In the genomic region with DNA sequence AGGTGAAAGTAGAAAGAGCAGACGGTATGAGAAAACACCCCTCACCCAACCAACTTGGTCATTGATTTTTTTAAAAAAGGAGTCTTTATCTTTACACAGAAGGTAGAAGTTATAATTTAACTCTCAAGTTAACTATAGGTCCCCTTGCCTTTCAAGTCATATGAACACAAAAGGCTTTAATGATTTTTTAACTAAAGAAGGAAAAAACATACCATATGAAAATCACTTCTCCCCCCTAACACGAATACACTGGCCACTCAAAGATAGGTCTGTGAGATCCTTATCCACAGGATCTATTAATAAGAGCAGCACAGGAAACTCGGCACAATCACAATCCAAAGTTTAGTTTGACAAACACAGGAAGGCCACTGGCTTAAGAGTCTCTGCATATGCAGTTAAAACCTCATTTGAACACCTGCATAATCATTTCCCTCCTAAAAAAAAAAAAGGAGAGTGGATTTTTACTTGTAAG, we compare ENCODE assay signal across 1 cellular context.
A peak's percentile ranks its signal among the peaks of the same experiment; 100 is the strongest.
TF ChIP-seq lines count a peak whose summit lies in the region.

No MANE protein-coding gene starts in this region.

TF ChIP-seq in HepG2, 621 proteins besides CTCF, POLR2A, EP300 and RAD21 (continued from another document and continues in another):
- TF ChIP-seq, protein P1, sequence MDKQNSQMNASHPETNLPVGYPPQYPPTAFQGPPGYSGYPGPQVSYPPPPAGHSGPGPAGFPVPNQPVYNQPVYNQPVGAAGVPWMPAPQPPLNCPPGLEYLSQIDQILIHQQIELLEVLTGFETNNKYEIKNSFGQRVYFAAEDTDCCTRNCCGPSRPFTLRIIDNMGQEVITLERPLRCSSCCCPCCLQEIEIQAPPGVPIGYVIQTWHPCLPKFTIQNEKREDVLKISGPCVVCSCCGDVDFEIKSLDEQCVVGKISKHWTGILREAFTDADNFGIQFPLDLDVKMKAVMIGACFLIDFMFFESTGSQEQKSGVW (CRISPR knock-in tag; IDR thresholded peaks at IDR 0.05; ENCODE audit: borderline replicate concordance): no peak
- TF ChIP-seq GATAD2A (CRISPR knock-in tag; IDR thresholded peaks at IDR 0.05): peak; percentile 90
- no peak for TF ChIP-seq ZFP90 (CRISPR knock-in tag; IDR thresholded peaks at IDR 0.05; ENCODE audit: borderline replicate concordance)
- TF ChIP-seq AGO2 (optimal IDR thresholded peaks at IDR 0.05; ENCODE audit: low read depth, low read length): no peak
- TF ChIP-seq, protein P2, sequence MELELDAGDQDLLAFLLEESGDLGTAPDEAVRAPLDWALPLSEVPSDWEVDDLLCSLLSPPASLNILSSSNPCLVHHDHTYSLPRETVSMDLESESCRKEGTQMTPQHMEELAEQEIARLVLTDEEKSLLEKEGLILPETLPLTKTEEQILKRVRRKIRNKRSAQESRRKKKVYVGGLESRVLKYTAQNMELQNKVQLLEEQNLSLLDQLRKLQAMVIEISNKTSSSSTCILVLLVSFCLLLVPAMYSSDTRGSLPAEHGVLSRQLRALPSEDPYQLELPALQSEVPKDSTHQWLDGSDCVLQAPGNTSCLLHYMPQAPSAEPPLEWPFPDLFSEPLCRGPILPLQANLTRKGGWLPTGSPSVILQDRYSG (CRISPR knock-in tag; IDR thresholded peaks at IDR 0.05): no peak
- TF ChIP-seq, protein P3, sequence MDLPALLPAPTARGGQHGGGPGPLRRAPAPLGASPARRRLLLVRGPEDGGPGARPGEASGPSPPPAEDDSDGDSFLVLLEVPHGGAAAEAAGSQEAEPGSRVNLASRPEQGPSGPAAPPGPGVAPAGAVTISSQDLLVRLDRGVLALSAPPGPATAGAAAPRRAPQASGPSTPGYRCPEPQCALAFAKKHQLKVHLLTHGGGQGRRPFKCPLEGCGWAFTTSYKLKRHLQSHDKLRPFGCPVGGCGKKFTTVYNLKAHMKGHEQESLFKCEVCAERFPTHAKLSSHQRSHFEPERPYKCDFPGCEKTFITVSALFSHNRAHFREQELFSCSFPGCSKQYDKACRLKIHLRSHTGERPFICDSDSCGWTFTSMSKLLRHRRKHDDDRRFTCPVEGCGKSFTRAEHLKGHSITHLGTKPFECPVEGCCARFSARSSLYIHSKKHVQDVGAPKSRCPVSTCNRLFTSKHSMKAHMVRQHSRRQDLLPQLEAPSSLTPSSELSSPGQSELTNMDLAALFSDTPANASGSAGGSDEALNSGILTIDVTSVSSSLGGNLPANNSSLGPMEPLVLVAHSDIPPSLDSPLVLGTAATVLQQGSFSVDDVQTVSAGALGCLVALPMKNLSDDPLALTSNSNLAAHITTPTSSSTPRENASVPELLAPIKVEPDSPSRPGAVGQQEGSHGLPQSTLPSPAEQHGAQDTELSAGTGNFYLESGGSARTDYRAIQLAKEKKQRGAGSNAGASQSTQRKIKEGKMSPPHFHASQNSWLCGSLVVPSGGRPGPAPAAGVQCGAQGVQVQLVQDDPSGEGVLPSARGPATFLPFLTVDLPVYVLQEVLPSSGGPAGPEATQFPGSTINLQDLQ (CRISPR knock-in tag; IDR thresholded peaks at IDR 0.05): no peak
- TF ChIP-seq ZNF558 (CRISPR knock-in tag; IDR thresholded peaks at IDR 0.05; ENCODE audit: borderline replicate concordance): no peak
- TF ChIP-seq TBP (CRISPR knock-in tag; IDR thresholded peaks at IDR 0.05): no peak
- TF ChIP-seq ZNF501 (CRISPR knock-in tag; IDR thresholded peaks at IDR 0.05): no peak
- TF ChIP-seq CCAR2 (optimal IDR thresholded peaks at IDR 0.05; ENCODE audit: low read depth, low read length): no peak
- TF ChIP-seq ZBTB44 (CRISPR knock-in tag; IDR thresholded peaks at IDR 0.05): no peak
- no peak for TF ChIP-seq ZFP36L2 (CRISPR knock-in tag; IDR thresholded peaks at IDR 0.05)
- peak; percentile 84 for TF ChIP-seq MED1 (CRISPR knock-in tag; IDR thresholded peaks at IDR 0.05)
- TF ChIP-seq ZNF484 (CRISPR knock-in tag; IDR thresholded peaks at IDR 0.05; ENCODE audit: borderline replicate concordance, low read depth): no peak
- no peak for TF ChIP-seq MAF1 (CRISPR knock-in tag; IDR thresholded peaks at IDR 0.05; ENCODE audit: borderline replicate concordance)
- no peak for TF ChIP-seq ZFP37 (CRISPR knock-in tag; IDR thresholded peaks at IDR 0.05; ENCODE audit: borderline replicate concordance)
- no peak for TF ChIP-seq ZNF670 (CRISPR knock-in tag; IDR thresholded peaks at IDR 0.05; ENCODE audit: borderline replicate concordance)
- 0 out of 2 replicates have a peak, but pooled peaks have one; percentile 18 for TF ChIP-seq ZBTB7B (CRISPR knock-in tag; IDR thresholded peaks at IDR 0.05)
- TF ChIP-seq ZNF605 (CRISPR knock-in tag; IDR thresholded peaks at IDR 0.05): no peak
- TF ChIP-seq CBX1 (IDR thresholded peaks at IDR 0.05; ENCODE audit: low read depth): no peak
- TF ChIP-seq, protein P4, sequence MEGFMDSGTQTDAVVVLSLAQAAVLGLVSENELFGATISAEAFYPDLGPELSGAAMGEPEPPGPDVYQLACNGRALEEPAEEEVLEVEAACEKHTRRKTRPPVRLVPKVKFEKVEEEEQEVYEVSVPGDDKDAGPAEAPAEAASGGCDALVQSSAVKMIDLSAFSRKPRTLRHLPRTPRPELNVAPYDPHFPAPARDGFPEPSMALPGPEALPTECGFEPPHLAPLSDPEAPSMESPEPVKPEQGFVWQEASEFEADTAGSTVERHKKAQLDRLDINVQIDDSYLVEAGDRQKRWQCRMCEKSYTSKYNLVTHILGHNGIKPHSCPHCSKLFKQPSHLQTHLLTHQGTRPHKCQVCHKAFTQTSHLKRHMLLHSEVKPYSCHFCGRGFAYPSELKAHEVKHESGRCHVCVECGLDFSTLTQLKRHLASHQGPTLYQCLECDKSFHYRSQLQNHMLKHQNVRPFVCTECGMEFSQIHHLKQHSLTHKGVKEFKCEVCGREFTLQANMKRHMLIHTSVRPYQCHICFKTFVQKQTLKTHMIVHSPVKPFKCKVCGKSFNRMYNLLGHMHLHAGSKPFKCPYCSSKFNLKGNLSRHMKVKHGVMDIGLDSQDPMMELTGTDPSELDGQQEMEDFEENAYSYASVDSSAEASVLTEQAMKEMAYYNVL (CRISPR knock-in tag; IDR thresholded peaks at IDR 0.05; ENCODE audit: borderline replicate concordance): no peak
- no peak for TF ChIP-seq ZNF460 (CRISPR knock-in tag; IDR thresholded peaks at IDR 0.05; ENCODE audit: borderline replicate concordance)
- no peak for TF ChIP-seq ZNF224 (CRISPR knock-in tag; IDR thresholded peaks at IDR 0.05)
- TF ChIP-seq SAP130 (CRISPR knock-in tag; IDR thresholded peaks at IDR 0.05; ENCODE audit: low read depth): peak; percentile 48; the same call in 1 of the 2 replicates
- TF ChIP-seq SMYD3 (CRISPR knock-in tag; IDR thresholded peaks at IDR 0.05): no peak
- TF ChIP-seq, protein P5, sequence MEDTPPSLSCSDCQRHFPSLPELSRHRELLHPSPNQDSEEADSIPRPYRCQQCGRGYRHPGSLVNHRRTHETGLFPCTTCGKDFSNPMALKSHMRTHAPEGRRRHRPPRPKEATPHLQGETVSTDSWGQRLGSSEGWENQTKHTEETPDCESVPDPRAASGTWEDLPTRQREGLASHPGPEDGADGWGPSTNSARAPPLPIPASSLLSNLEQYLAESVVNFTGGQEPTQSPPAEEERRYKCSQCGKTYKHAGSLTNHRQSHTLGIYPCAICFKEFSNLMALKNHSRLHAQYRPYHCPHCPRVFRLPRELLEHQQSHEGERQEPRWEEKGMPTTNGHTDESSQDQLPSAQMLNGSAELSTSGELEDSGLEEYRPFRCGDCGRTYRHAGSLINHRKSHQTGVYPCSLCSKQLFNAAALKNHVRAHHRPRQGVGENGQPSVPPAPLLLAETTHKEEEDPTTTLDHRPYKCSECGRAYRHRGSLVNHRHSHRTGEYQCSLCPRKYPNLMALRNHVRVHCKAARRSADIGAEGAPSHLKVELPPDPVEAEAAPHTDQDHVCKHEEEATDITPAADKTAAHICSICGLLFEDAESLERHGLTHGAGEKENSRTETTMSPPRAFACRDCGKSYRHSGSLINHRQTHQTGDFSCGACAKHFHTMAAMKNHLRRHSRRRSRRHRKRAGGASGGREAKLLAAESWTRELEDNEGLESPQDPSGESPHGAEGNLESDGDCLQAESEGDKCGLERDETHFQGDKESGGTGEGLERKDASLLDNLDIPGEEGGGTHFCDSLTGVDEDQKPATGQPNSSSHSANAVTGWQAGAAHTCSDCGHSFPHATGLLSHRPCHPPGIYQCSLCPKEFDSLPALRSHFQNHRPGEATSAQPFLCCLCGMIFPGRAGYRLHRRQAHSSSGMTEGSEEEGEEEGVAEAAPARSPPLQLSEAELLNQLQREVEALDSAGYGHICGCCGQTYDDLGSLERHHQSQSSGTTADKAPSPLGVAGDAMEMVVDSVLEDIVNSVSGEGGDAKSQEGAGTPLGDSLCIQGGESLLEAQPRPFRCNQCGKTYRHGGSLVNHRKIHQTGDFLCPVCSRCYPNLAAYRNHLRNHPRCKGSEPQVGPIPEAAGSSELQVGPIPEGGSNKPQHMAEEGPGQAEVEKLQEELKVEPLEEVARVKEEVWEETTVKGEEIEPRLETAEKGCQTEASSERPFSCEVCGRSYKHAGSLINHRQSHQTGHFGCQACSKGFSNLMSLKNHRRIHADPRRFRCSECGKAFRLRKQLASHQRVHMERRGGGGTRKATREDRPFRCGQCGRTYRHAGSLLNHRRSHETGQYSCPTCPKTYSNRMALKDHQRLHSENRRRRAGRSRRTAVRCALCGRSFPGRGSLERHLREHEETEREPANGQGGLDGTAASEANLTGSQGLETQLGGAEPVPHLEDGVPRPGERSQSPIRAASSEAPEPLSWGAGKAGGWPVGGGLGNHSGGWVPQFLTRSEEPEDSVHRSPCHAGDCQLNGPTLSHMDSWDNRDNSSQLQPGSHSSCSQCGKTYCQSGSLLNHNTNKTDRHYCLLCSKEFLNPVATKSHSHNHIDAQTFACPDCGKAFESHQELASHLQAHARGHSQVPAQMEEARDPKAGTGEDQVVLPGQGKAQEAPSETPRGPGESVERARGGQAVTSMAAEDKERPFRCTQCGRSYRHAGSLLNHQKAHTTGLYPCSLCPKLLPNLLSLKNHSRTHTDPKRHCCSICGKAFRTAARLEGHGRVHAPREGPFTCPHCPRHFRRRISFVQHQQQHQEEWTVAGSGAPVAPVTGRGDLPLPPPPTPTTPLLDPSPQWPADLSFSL (CRISPR knock-in tag; IDR thresholded peaks at IDR 0.05): no peak
- TF ChIP-seq FOXP4 (CRISPR knock-in tag; IDR thresholded peaks at IDR 0.05): peak; percentile 77; the same call in 1 of the 2 replicates
- no peak for TF ChIP-seq SMAD1 (CRISPR knock-in tag; IDR thresholded peaks at IDR 0.05; ENCODE audit: borderline replicate concordance, low read depth)
- peak; percentile 51 for TF ChIP-seq SIX1 (CRISPR knock-in tag; IDR thresholded peaks at IDR 0.05; ENCODE audit: borderline replicate concordance)
- TF ChIP-seq SRSF9 (IDR thresholded peaks at IDR 0.05; ENCODE audit: borderline replicate concordance, insufficient read depth, low read depth, low read length, poor library complexity, severe bottlenecking): no peak
- TF ChIP-seq SMAD3 (CRISPR knock-in tag; IDR thresholded peaks at IDR 0.05): no peak
- no peak for TF ChIP-seq HNRNPK (IDR thresholded peaks at IDR 0.05; ENCODE audit: low read depth, low read length, poor library complexity, severe bottlenecking)
- TF ChIP-seq ATF1 (CRISPR knock-in tag; IDR thresholded peaks at IDR 0.05): peak; percentile 63; the same call in 1 of the 2 replicates
- TF ChIP-seq MYPOP (CRISPR knock-in tag; IDR thresholded peaks at IDR 0.05): no peak
- no peak for TF ChIP-seq HIVEP1 (CRISPR knock-in tag; IDR thresholded peaks at IDR 0.05)
- no peak for TF ChIP-seq REL (CRISPR knock-in tag; conservative IDR thresholded peaks at IDR 0.05)
- TF ChIP-seq ZC3H13 (CRISPR knock-in tag; IDR thresholded peaks at IDR 0.05): no peak
- TF ChIP-seq TOE1 (CRISPR knock-in tag; IDR thresholded peaks at IDR 0.05): no peak
- TF ChIP-seq GZF1 (CRISPR knock-in tag; IDR thresholded peaks at IDR 0.05): no peak
- no peak for TF ChIP-seq RARG (CRISPR knock-in tag; IDR thresholded peaks at IDR 0.05; ENCODE audit: low read depth)
- TF ChIP-seq MAFG (CRISPR knock-in tag; IDR thresholded peaks at IDR 0.05): no peak
- TF ChIP-seq, protein P6, sequence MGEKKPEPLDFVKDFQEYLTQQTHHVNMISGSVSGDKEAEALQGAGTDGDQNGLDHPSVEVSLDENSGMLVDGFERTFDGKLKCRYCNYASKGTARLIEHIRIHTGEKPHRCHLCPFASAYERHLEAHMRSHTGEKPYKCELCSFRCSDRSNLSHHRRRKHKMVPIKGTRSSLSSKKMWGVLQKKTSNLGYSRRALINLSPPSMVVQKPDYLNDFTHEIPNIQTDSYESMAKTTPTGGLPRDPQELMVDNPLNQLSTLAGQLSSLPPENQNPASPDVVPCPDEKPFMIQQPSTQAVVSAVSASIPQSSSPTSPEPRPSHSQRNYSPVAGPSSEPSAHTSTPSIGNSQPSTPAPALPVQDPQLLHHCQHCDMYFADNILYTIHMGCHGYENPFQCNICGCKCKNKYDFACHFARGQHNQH (CRISPR knock-in tag; IDR thresholded peaks at IDR 0.05): no peak
- TF ChIP-seq CEBPB (IDR thresholded peaks at IDR 0.05; ENCODE audit: borderline replicate concordance, low read depth, low read length): no peak
- TF ChIP-seq MYC (CRISPR knock-in tag; IDR thresholded peaks at IDR 0.05; ENCODE audit: borderline replicate concordance): no peak
- peak; percentile 62; the same call in 1 of the 2 replicates for TF ChIP-seq HMG20A (CRISPR knock-in tag; IDR thresholded peaks at IDR 0.05; ENCODE audit: borderline replicate concordance)
